ENCODE assay signal across 18 cellular contexts in the genomic region with DNA sequence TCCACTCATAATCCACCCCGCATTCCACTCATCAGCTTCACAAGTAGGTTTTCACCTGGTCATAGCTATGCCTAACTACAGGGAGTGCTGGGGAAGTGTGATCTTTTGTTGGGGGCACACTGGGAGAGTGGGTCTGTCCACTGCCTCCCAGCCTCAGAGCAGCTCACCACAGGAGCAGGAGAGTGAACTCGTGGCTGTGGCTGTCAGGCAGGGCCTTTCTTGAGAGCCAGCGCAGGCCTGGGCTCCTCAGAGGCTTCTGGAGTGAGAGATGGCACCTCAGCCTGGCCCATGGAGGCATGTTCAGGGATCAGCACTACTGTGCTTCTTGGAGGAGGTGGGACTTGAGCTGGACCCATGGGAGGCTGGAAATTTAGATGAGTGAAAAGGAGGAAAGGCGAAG. TPM values are rescaled to one million over a fixed set of nuclear protein-coding genes. Genes with fewer than 3 reads are reported as not detected.
DNase-seq lines count a peak whose midpoint lies in the region; TF ChIP-seq lines count a peak whose summit lies in the region.
"Had no signal": no experiment of that assay in that cellular context is flagged by ENCODE, and none has a peak within 500 bp of the region (broad histone marks: within the 10 kb centered on the region; RNA-seq: fewer than 3 reads in every experiment).

No MANE protein-coding gene starts in this region.

- DNase-seq in activated T-cell treated with anti-CD3 and anti-CD28 coated beads, Interleukin-2, amount 50 U/mL, for 24 hours, result no peak
- DNase-seq in activated T-cell treated with anti-CD3 and anti-CD28 coated beads for 4 hours, result no peak
- DNase-seq in RWPE1 (ENCODE audit: low spot score), result no peak
- DNase-seq in activated T-helper 1 cell treated with anti-CD3 and anti-CD28 coated beads, Interleukin-12 subunit alpha, Interleukin-12 subunit beta, Interleukin-2, Interleukin-4 antibody, amounts not matched to agents 30 ng/mL and 10 ng/mL and 1 ng/mL, durations not matched to agents 14 hours and 24 hours and 36 hours (ENCODE audit: low spot score), result no peak
- peak; percentile 57 for DNase-seq in posterior vena cava (ENCODE audit: low spot score)
- no peak for DNase-seq in H4 (ENCODE audit: low spot score)
- DNase-seq in NCI-H1436 (lab: John Stamatoyannopoulos, UW), result no peak
- DNase-seq: AML-193; CD4-positive, CD25-positive, alpha-beta regulatory T cell; DMS79; NCI-H1436 treated with DMSO at 0.1 percent for 48 hours; NCI-H2081; NCI-H524; Peyer's patch had no signal

- peak overlapping the region; percentile 32 for H3K27ac ChIP-seq in RWPE1
- H3K27ac ChIP-seq: Peyer's patch had no signal

- H3K9me3 Mint-ChIP-seq in activated T-cell treated with anti-CD3 and anti-CD28 coated beads, Interleukin-2, amount 50 U/mL, for 24 hours, result no peaks in the 10 kb centered on the region
- H3K9me3 Mint-ChIP-seq in activated T-helper 1 cell treated with anti-CD3 and anti-CD28 coated beads, Interleukin-12 subunit alpha, Interleukin-12 subunit beta, Interleukin-2, Interleukin-4 antibody, amounts not matched to agents 30 ng/mL and 10 ng/mL and 1 ng/mL, durations not matched to agents 14 hours and 24 hours and 36 hours, result no peaks in the 10 kb centered on the region
- H3K9me3 Mint-ChIP-seq: CD4-positive, CD25-positive, alpha-beta regulatory T cell; IgD-negative memory B cell had no signal

- H3K4me1 Mint-ChIP-seq in activated T-cell treated with anti-CD3 and anti-CD28 coated beads, Interleukin-2, amount 50 U/mL, for 24 hours (ENCODE audit: low read depth), result no peaks in the 10 kb centered on the region
- H3K4me1 Mint-ChIP-seq in activated T-helper 1 cell treated with anti-CD3 and anti-CD28 coated beads, Interleukin-12 subunit alpha, Interleukin-12 subunit beta, Interleukin-2, Interleukin-4 antibody, amounts not matched to agents 30 ng/mL and 10 ng/mL and 1 ng/mL, durations not matched to agents 14 hours and 24 hours and 36 hours (ENCODE audit: low read depth), result peaks cover 15% of the 10 kb centered on the region

- H3K27ac Mint-ChIP-seq in activated T-cell treated with anti-CD3 and anti-CD28 coated beads, Interleukin-2, amount 50 U/mL, for 24 hours, result peak overlapping the region; percentile 80
- H3K27ac Mint-ChIP-seq in activated T-helper 1 cell treated with anti-CD3 and anti-CD28 coated beads, Interleukin-12 subunit alpha, Interleukin-12 subunit beta, Interleukin-2, Interleukin-4 antibody, amounts not matched to agents 30 ng/mL and 10 ng/mL and 1 ng/mL, durations not matched to agents 14 hours and 24 hours and 36 hours, result peak overlapping the region; percentile 72

- H3K36me3 Mint-ChIP-seq in activated T-cell treated with anti-CD3 and anti-CD28 coated beads, Interleukin-2, amount 50 U/mL, for 24 hours (ENCODE audit: low read depth), result peaks cover 73% of the 10 kb centered on the region
- peaks cover 42% of the 10 kb centered on the region for H3K36me3 Mint-ChIP-seq in activated T-helper 1 cell treated with anti-CD3 and anti-CD28 coated beads, Interleukin-12 subunit alpha, Interleukin-12 subunit beta, Interleukin-2, Interleukin-4 antibody, amounts not matched to agents 30 ng/mL and 10 ng/mL and 1 ng/mL, durations not matched to agents 14 hours and 24 hours and 36 hours (ENCODE audit: low read depth)
- H3K36me3 Mint-ChIP-seq: IgD-negative memory B cell had no signal

- no peak overlapping the region for H3K4me3 Mint-ChIP-seq in activated T-cell treated with anti-CD3 and anti-CD28 coated beads, Interleukin-2, amount 50 U/mL, for 24 hours
- H3K4me3 Mint-ChIP-seq in activated T-helper 1 cell treated with anti-CD3 and anti-CD28 coated beads, Interleukin-12 subunit alpha, Interleukin-12 subunit beta, Interleukin-2, Interleukin-4 antibody, amounts not matched to agents 30 ng/mL and 10 ng/mL and 1 ng/mL, durations not matched to agents 14 hours and 24 hours and 36 hours, result no peak overlapping the region
- H3K4me3 Mint-ChIP-seq: CD4-positive, CD25-positive, alpha-beta regulatory T cell had no signal

- intact Hi-C loops in activated T-helper 1 cell treated with anti-CD3 and anti-CD28 coated beads, Interleukin-12 subunit alpha, Interleukin-12 subunit beta, Interleukin-2, Interleukin-4 antibody, amounts not matched to agents 30 ng/mL and 10 ng/mL and 1 ng/mL, durations not matched to agents 14 hours and 24 hours and 36 hours (cut with micrococcal nuclease), result no loop called here
- intact Hi-C loops in posterior vena cava (cut with DNase I), result no loop called here

- CTCF ChIA-PET in RWPE1 (lab: Yijun Ruan, JAX), result interaction anchor here (0.6 to 0.8 kb wide), 2 partner anchors 14 to 164 kb away, joined by 4 to 5 read pairs; no protein-coding TSS in a partner anchor

- TF ChIP-seq CTCF in RWPE1 (conservative IDR thresholded peaks at IDR 0.05; ENCODE audit: low read depth), result no peak

- POLR2A ChIA-PET in RWPE1 (lab: Yijun Ruan, JAX; ENCODE audit: low non-redundant PET), result no interaction called here

- no peaks in the 10 kb centered on the region for H3K27me3 Mint-ChIP-seq in activated T-cell treated with anti-CD3 and anti-CD28 coated beads, Interleukin-2, amount 50 U/mL, for 24 hours
- H3K27me3 Mint-ChIP-seq in activated T-helper 1 cell treated with anti-CD3 and anti-CD28 coated beads, Interleukin-12 subunit alpha, Interleukin-12 subunit beta, Interleukin-2, Interleukin-4 antibody, amounts not matched to agents 30 ng/mL and 10 ng/mL and 1 ng/mL, durations not matched to agents 14 hours and 24 hours and 36 hours (ENCODE audit: insufficient read depth), result no peaks in the 10 kb centered on the region
- H3K27me3 Mint-ChIP-seq: CD4-positive, CD25-positive, alpha-beta regulatory T cell; IgD-negative memory B cell had no signal

RNA-seq across cellular contexts. Expression of gene GNRH2, which starts 4.0 kb away (rescaled TPM):
- total RNA-seq in activated T-helper 1 cell treated with anti-CD3 and anti-CD28 coated beads, Interleukin-12 subunit alpha, Interleukin-12 subunit beta, Interleukin-2, Interleukin-4 antibody, amounts not matched to agents 30 ng/mL and 10 ng/mL and 1 ng/mL, durations not matched to agents 14 hours and 24 hours and 36 hours, result 2.1 and 2.3 TPM in 2 replicates
- under 1 TPM in 1 of 2 donors, not detected in 1; 0.43 TPM for total RNA-seq in posterior vena cava
- total RNA-seq in H4 (2014; rRNA removed; shearing (Covaris generic)), result not detected in 2 replicates
- total RNA-seq: G401, HT1080, Peyer's patch had no signal

RNA-seq across cellular contexts. Expression of gene MRPS26, which starts 6.4 kb away (rescaled TPM):
- 106 and 114 TPM in 2 replicates for total RNA-seq in activated T-helper 1 cell treated with anti-CD3 and anti-CD28 coated beads, Interleukin-12 subunit alpha, Interleukin-12 subunit beta, Interleukin-2, Interleukin-4 antibody, amounts not matched to agents 30 ng/mL and 10 ng/mL and 1 ng/mL, durations not matched to agents 14 hours and 24 hours and 36 hours
- 10 to 100 TPM; 22.4 to 26.2 TPM for total RNA-seq in posterior vena cava
- 78.0 and 80.0 TPM in 2 replicates for total RNA-seq in H4 (2014; rRNA removed; shearing (Covaris generic))

RNA-seq across cellular contexts. Expression of gene OXT, which starts 32.0 kb away (rescaled TPM):
- total RNA-seq in activated T-helper 1 cell treated with anti-CD3 and anti-CD28 coated beads, Interleukin-12 subunit alpha, Interleukin-12 subunit beta, Interleukin-2, Interleukin-4 antibody, amounts not matched to agents 30 ng/mL and 10 ng/mL and 1 ng/mL, durations not matched to agents 14 hours and 24 hours and 36 hours, result not detected in 2 replicates
- not detected for total RNA-seq in posterior vena cava
- not detected in 2 replicates for total RNA-seq in H4 (2014; rRNA removed; shearing (Covaris generic))
- total RNA-seq: CD4-positive, CD25-positive, alpha-beta regulatory T cell; G401; GM12878; HT1080 had no signal

RNA-seq across cellular contexts. Expression of gene AVP, which starts 45.1 kb away (rescaled TPM):
- not detected in 2 replicates for total RNA-seq in activated T-helper 1 cell treated with anti-CD3 and anti-CD28 coated beads, Interleukin-12 subunit alpha, Interleukin-12 subunit beta, Interleukin-2, Interleukin-4 antibody, amounts not matched to agents 30 ng/mL and 10 ng/mL and 1 ng/mL, durations not matched to agents 14 hours and 24 hours and 36 hours
- not detected for total RNA-seq in posterior vena cava
- total RNA-seq in H4 (2014; rRNA removed; shearing (Covaris generic)), result not detected in 2 replicates
- total RNA-seq: G401, GM12878, HT1080 had no signal
